Comparison of ENCODE assay signal across 31 cellular contexts in the genomic region with DNA sequence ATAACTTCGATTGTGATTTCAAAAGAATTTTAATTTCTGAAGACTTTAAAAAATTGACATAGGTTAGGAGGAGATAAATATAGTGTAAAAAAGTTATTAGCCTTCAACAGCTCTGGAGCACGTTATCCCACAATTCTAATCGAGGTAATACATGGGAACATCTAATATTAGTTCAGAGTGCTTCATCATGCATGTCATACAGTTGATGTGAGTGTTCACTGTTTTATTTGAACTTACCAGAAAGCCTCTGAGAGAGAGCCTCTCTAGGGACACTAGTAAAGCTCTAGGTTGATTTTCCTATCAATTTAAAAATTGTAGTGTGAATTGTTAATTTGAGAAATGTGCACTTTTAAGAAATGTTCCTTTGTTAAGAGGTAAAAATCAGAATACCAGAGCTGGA.
"Had no signal": no experiment of that assay in that cellular context is flagged by ENCODE, and none has a peak within 500 bp of the region (broad histone marks: within the 10 kb centered on the region; RNA-seq: fewer than 3 reads in every experiment).

No MANE protein-coding gene starts in this region.

- ATAC-seq: activated CD8-positive, alpha-beta T cell treated with anti-CD3 and anti-CD28 coated beads for 36 hours; activated T-cell treated with anti-CD3 and anti-CD28 coated beads, Interleukin-2, amount 50 U/mL, for 4 hours; activated T-helper 17 cell treated with anti-CD3 and anti-CD28 coated beads, Interleukin-2, amount 50 U/mL, for 72 hours; lower lobe of right lung; stimulated activated memory B cell treated with anti-CD40 and anti-IgM and Interleukin-4, amounts not matched to agents 10 μg/mL and 1 μg/mL and 100 μg/mL, for 72 hours; stimulated activated naive CD8-positive, alpha-beta T cell treated with anti-CD3 and anti-CD28 coated beads, Interleukin-15, amount 100 ng/mL, for 72 hours had no signal

- H3K27me3 ChIP-seq: breast epithelium, neutrophil, upper lobe of left lung, vagina had no signal

- H3K4me2 ChIP-seq: smooth muscle cell had no signal

- H3K36me3 ChIP-seq: breast epithelium, lower lobe of right lung, neutrophil, upper lobe of left lung, vagina had no signal

- FAIRE-seq: frontal cortex had no signal

- H3K4me3 ChIP-seq: breast epithelium, lower lobe of right lung, smooth muscle cell, upper lobe of left lung, vagina had no signal

- DNase-seq: activated CD4-positive, alpha-beta T cell treated with anti-CD3 and anti-CD28 coated beads, Interleukin-2, amount 50 U/mL, for 1 hour; activated CD4-positive, CD25-positive, alpha-beta regulatory T cell treated with anti-CD3 and anti-CD28 coated beads, Interleukin-2, amount 50 U/mL, for 72 hours; activated CD8-positive, alpha-beta T cell treated with anti-CD3 and anti-CD28 coated beads for 36 hours; activated gamma-delta T cell treated with Interleukin-2 at 50 U/mL for 16 hours; activated naive CD4-positive, alpha-beta T cell treated with anti-CD3 and anti-CD28 coated beads, Interleukin-2, amount 50 U/mL, for 16 hours; activated T-cell treated with anti-CD3 and anti-CD28 coated beads, Interleukin-2, amount 50 U/mL, for 4 hours; amygdala; endodermal cell; glutamatergic neuron; hypothalamus; immature natural killer cell; lower lobe of right lung; mesenchymal stem cell; stimulated activated CD4-positive, alpha-beta T cell treated with anti-CD3 and anti-CD28 coated beads, Interleukin-1b, Interleukin-23, amount 100 ng/mL, for 48 hours; stimulated activated CD4-positive, alpha-beta T cell treated with anti-CD3 and anti-CD28 coated beads, Interleukin-4, amount 100 ng/mL, for 4 hours; stimulated activated CD8-positive, alpha-beta memory T cell treated with anti-CD3 and anti-CD28 coated beads, Interleukin-4, amount 100 ng/mL, for 48 hours; stimulated activated naive CD8-positive, alpha-beta T cell treated with anti-CD3 and anti-CD28 coated beads, Interleukin-15, amount 100 ng/mL, for 72 hours; substantia nigra; T-helper 9 cell; upper lobe of left lung had no signal

- H3K4me1 ChIP-seq: breast epithelium, lower lobe of right lung, vagina had no signal

- H3K4me1 Mint-ChIP-seq: central memory CD8-positive, alpha-beta T cell; immature natural killer cell; stimulated activated memory B cell treated with anti-CD40 and anti-IgM and Interleukin-4, amounts not matched to agents 10 μg/mL and 1 μg/mL and 100 μg/mL, for 72 hours had no signal

- H3K27ac Mint-ChIP-seq: activated CD8-positive, alpha-beta T cell treated with anti-CD3 and anti-CD28 coated beads for 36 hours; activated T-helper 17 cell treated with anti-CD3 and anti-CD28 coated beads, Interleukin-2, amount 50 U/mL, for 72 hours; dendritic cell treated with granulocyte-macrophage colony-stimulating factor and Interleukin-4, amounts not matched to agents 40 ng/mL and 50 ng/mL, for 4 days; endodermal cell; immature natural killer cell; nephron; stimulated activated memory B cell treated with anti-CD40 and anti-IgM and Interleukin-4, amounts not matched to agents 10 μg/mL and 1 μg/mL and 100 μg/mL, for 72 hours; stimulated activated naive CD8-positive, alpha-beta T cell treated with anti-CD3 and anti-CD28 coated beads, Interleukin-15, amount 100 ng/mL, for 72 hours; T-helper 1 cell treated with Interleukin-12 subunit alpha and Interleukin-12 subunit beta and Interleukin-4 antibody, amounts not matched to agents 30 μg/mL and 1 μg/mL, for 36 hours had no signal

- H3K9me3 ChIP-seq: neutrophil, vagina had no signal

- H3K4me3 Mint-ChIP-seq: activated CD8-positive, alpha-beta T cell treated with anti-CD3 and anti-CD28 coated beads for 36 hours; activated T-cell treated with anti-CD3 and anti-CD28 coated beads, Interleukin-2, amount 50 U/mL, for 4 hours; activated T-helper 17 cell treated with anti-CD3 and anti-CD28 coated beads, Interleukin-2, amount 50 U/mL, for 72 hours; central memory CD8-positive, alpha-beta T cell; dendritic cell treated with granulocyte-macrophage colony-stimulating factor and Interleukin-4, amounts not matched to agents 40 ng/mL and 50 ng/mL, for 4 days; endodermal cell; immature natural killer cell; nephron; stimulated activated memory B cell treated with anti-CD40 and anti-IgM and Interleukin-4, amounts not matched to agents 10 μg/mL and 1 μg/mL and 100 μg/mL, for 72 hours; stimulated activated naive CD8-positive, alpha-beta T cell treated with anti-CD3 and anti-CD28 coated beads, Interleukin-15, amount 100 ng/mL, for 72 hours; T-helper 1 cell treated with Interleukin-12 subunit alpha and Interleukin-12 subunit beta and Interleukin-4 antibody, amounts not matched to agents 30 μg/mL and 1 μg/mL, for 36 hours had no signal

- H3K27me3 Mint-ChIP-seq: activated CD8-positive, alpha-beta T cell treated with anti-CD3 and anti-CD28 coated beads for 36 hours; activated T-helper 17 cell treated with anti-CD3 and anti-CD28 coated beads, Interleukin-2, amount 50 U/mL, for 72 hours; central memory CD8-positive, alpha-beta T cell; dendritic cell treated with granulocyte-macrophage colony-stimulating factor and Interleukin-4, amounts not matched to agents 40 ng/mL and 50 ng/mL, for 4 days; stimulated activated memory B cell treated with anti-CD40 and anti-IgM and Interleukin-4, amounts not matched to agents 10 μg/mL and 1 μg/mL and 100 μg/mL, for 72 hours; stimulated activated naive CD8-positive, alpha-beta T cell treated with anti-CD3 and anti-CD28 coated beads, Interleukin-15, amount 100 ng/mL, for 72 hours had no signal

- H3K27ac ChIP-seq: breast epithelium, lower lobe of right lung, neutrophil, vagina had no signal
